In genomic region chr20:36384022-36384619, GRCh38 we compare ENCODE assay signal across 1 cellular context.
TF ChIP-seq lines count a peak whose summit lies in the region.

No MANE protein-coding gene starts in this region.

TF ChIP-seq in HepG2, 621 proteins besides CTCF, POLR2A, EP300 and RAD21 (continued from another document and continues in another):
- TF ChIP-seq, protein P1, sequence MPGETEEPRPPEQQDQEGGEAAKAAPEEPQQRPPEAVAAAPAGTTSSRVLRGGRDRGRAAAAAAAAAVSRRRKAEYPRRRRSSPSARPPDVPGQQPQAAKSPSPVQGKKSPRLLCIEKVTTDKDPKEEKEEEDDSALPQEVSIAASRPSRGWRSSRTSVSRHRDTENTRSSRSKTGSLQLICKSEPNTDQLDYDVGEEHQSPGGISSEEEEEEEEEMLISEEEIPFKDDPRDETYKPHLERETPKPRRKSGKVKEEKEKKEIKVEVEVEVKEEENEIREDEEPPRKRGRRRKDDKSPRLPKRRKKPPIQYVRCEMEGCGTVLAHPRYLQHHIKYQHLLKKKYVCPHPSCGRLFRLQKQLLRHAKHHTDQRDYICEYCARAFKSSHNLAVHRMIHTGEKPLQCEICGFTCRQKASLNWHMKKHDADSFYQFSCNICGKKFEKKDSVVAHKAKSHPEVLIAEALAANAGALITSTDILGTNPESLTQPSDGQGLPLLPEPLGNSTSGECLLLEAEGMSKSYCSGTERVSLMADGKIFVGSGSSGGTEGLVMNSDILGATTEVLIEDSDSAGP (CRISPR knock-in tag; IDR thresholded peaks at IDR 0.05; ENCODE audit: borderline replicate concordance), result peak; percentile 88; the same call in 1 of the 2 replicates
- TF ChIP-seq, protein P2, sequence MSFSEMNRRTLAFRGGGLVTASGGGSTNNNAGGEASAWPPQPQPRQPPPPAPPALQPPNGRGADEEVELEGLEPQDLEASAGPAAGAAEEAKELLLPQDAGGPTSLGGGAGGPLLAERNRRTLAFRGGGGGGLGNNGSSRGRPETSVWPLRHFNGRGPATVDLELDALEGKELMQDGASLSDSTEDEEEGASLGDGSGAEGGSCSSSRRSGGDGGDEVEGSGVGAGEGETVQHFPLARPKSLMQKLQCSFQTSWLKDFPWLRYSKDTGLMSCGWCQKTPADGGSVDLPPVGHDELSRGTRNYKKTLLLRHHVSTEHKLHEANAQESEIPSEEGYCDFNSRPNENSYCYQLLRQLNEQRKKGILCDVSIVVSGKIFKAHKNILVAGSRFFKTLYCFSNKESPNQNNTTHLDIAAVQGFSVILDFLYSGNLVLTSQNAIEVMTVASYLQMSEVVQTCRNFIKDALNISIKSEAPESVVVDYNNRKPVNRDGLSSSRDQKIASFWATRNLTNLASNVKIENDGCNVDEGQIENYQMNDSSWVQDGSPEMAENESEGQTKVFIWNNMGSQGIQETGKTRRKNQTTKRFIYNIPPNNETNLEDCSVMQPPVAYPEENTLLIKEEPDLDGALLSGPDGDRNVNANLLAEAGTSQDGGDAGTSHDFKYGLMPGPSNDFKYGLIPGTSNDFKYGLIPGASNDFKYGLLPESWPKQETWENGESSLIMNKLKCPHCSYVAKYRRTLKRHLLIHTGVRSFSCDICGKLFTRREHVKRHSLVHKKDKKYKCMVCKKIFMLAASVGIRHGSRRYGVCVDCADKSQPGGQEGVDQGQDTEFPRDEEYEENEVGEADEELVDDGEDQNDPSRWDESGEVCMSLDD (CRISPR knock-in tag; IDR thresholded peaks at IDR 0.05; ENCODE audit: borderline replicate concordance), result peak; percentile 100
- TF ChIP-seq ZFP62 (CRISPR knock-in tag; IDR thresholded peaks at IDR 0.05) (no peak), THAP7 (CRISPR knock-in tag; IDR thresholded peaks at IDR 0.05) (peak; percentile 98), ZNF124 (CRISPR knock-in tag; IDR thresholded peaks at IDR 0.05) (peak; percentile 100), MLLT10 (CRISPR knock-in tag; IDR thresholded peaks at IDR 0.05) (peak; percentile 99), SMARCE1 (IDR thresholded peaks at IDR 0.05; ENCODE audit: borderline replicate concordance) (no peak), ATF6 (CRISPR knock-in tag; conservative IDR thresholded peaks at IDR 0.05) (peak; percentile 100), SCMH1 (CRISPR knock-in tag; IDR thresholded peaks at IDR 0.05; ENCODE audit: borderline replicate concordance) (peak; percentile 98), FOXO1 (CRISPR knock-in tag; IDR thresholded peaks at IDR 0.05) (peak; percentile 99), SNAI1 (CRISPR knock-in tag; IDR thresholded peaks at IDR 0.05; ENCODE audit: borderline replicate concordance) (peak; percentile 100), PHF20 (CRISPR knock-in tag; IDR thresholded peaks at IDR 0.05) (peak; percentile 93), TFE3 (CRISPR knock-in tag; IDR thresholded peaks at IDR 0.05) (peak; percentile 100), ZNF256 (CRISPR knock-in tag; conservative IDR thresholded peaks at IDR 0.05) (peak; percentile 100), TCF7L2 (IDR thresholded peaks at IDR 0.05; ENCODE audit: low read depth, low read length) (no peak), HDAC2 (CRISPR knock-in tag; IDR thresholded peaks at IDR 0.05) (peak; percentile 100), FOXA3 (CRISPR knock-in tag; IDR thresholded peaks at IDR 0.05) (peak; percentile 91), ZNF576 (CRISPR knock-in tag; IDR thresholded peaks at IDR 0.05) (peak; percentile 94; the same call in 1 of the 2 replicates), ZNF292 (CRISPR knock-in tag; IDR thresholded peaks at IDR 0.05; ENCODE audit: borderline replicate concordance, low read depth) (peak; percentile 81; the same call in 1 of the 2 replicates), NR2F1 (CRISPR knock-in tag; IDR thresholded peaks at IDR 0.05) (peak; percentile 78 to 96), ZNF841 (CRISPR knock-in tag; IDR thresholded peaks at IDR 0.05; ENCODE audit: borderline replicate concordance) (peak; percentile 99), ZNF460 (CRISPR knock-in tag; IDR thresholded peaks at IDR 0.05; ENCODE audit: borderline replicate concordance) (peak; percentile 35; the same call in 1 of the 2 replicates), FLYWCH1 (CRISPR knock-in tag; IDR thresholded peaks at IDR 0.05) (peak; percentile 100), MED8 (CRISPR knock-in tag; IDR thresholded peaks at IDR 0.05; ENCODE audit: insufficient replicate concordance) (peak; percentile 91), ZFP90 (CRISPR knock-in tag; IDR thresholded peaks at IDR 0.05; ENCODE audit: borderline replicate concordance) (peak; percentile 100), SNRNP70 (IDR thresholded peaks at IDR 0.05; ENCODE audit: low read depth, low read length) (no peak), PLRG1 (conservative IDR thresholded peaks at IDR 0.05) (no peak), ZNF75D (CRISPR knock-in tag; IDR thresholded peaks at IDR 0.05; ENCODE audit: borderline replicate concordance) (peak; percentile 100), ZMAT3 (CRISPR knock-in tag; conservative IDR thresholded peaks at IDR 0.05) (peak; percentile 100), HNRNPH1 (optimal IDR thresholded peaks at IDR 0.05; ENCODE audit: low read depth, low read length) (no peak), ZNF24 (IDR thresholded peaks at IDR 0.05) (no peak), MEF2D (CRISPR knock-in tag; IDR thresholded peaks at IDR 0.05) (peak; percentile 99), ZNF772 (CRISPR knock-in tag; IDR thresholded peaks at IDR 0.05) (peak; percentile 100), HOXD1 (CRISPR knock-in tag; IDR thresholded peaks at IDR 0.05) (peak; percentile 100), RARG (CRISPR knock-in tag; IDR thresholded peaks at IDR 0.05; ENCODE audit: low read depth) (peak; percentile 100), REXO4 (CRISPR knock-in tag; IDR thresholded peaks at IDR 0.05; ENCODE audit: borderline replicate concordance) (peak; percentile 99), SIN3B (IDR thresholded peaks at IDR 0.05; ENCODE audit: low read length) (peak; percentile 55; the same call in 1 of the 2 replicates), HES4 (CRISPR knock-in tag; IDR thresholded peaks at IDR 0.05; ENCODE audit: borderline replicate concordance) (peak; percentile 100), ZNF670 (CRISPR knock-in tag; IDR thresholded peaks at IDR 0.05; ENCODE audit: borderline replicate concordance) (peak; percentile 100), SRSF1 (optimal IDR thresholded peaks at IDR 0.05; ENCODE audit: low read depth, low read length) (no peak), ZNF446 (CRISPR knock-in tag; IDR thresholded peaks at IDR 0.05) (peak; percentile 100), NRL (CRISPR knock-in tag; IDR thresholded peaks at IDR 0.05; ENCODE audit: borderline replicate concordance) (peak; percentile 100), SIN3A (IDR thresholded peaks at IDR 0.05; ENCODE audit: borderline replicate concordance, low read depth, low read length) (peak; percentile 100), HNRNPUL1 (IDR thresholded peaks at IDR 0.05; ENCODE audit: low read depth, low read length) (no peak), U2AF2 (IDR thresholded peaks at IDR 0.05; ENCODE audit: low read depth, low read length) (no peak), ZNF180 (CRISPR knock-in tag; IDR thresholded peaks at IDR 0.05; ENCODE audit: borderline replicate concordance, low read depth) (peak; percentile 99; the same call in 1 of the 2 replicates)
- TF ChIP-seq, protein P3, sequence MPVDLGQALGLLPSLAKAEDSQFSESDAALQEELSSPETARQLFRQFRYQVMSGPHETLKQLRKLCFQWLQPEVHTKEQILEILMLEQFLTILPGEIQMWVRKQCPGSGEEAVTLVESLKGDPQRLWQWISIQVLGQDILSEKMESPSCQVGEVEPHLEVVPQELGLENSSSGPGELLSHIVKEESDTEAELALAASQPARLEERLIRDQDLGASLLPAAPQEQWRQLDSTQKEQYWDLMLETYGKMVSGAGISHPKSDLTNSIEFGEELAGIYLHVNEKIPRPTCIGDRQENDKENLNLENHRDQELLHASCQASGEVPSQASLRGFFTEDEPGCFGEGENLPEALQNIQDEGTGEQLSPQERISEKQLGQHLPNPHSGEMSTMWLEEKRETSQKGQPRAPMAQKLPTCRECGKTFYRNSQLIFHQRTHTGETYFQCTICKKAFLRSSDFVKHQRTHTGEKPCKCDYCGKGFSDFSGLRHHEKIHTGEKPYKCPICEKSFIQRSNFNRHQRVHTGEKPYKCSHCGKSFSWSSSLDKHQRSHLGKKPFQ (CRISPR knock-in tag; IDR thresholded peaks at IDR 0.05; ENCODE audit: insufficient replicate concordance), result peak; percentile 99
- TF ChIP-seq, protein P4, sequence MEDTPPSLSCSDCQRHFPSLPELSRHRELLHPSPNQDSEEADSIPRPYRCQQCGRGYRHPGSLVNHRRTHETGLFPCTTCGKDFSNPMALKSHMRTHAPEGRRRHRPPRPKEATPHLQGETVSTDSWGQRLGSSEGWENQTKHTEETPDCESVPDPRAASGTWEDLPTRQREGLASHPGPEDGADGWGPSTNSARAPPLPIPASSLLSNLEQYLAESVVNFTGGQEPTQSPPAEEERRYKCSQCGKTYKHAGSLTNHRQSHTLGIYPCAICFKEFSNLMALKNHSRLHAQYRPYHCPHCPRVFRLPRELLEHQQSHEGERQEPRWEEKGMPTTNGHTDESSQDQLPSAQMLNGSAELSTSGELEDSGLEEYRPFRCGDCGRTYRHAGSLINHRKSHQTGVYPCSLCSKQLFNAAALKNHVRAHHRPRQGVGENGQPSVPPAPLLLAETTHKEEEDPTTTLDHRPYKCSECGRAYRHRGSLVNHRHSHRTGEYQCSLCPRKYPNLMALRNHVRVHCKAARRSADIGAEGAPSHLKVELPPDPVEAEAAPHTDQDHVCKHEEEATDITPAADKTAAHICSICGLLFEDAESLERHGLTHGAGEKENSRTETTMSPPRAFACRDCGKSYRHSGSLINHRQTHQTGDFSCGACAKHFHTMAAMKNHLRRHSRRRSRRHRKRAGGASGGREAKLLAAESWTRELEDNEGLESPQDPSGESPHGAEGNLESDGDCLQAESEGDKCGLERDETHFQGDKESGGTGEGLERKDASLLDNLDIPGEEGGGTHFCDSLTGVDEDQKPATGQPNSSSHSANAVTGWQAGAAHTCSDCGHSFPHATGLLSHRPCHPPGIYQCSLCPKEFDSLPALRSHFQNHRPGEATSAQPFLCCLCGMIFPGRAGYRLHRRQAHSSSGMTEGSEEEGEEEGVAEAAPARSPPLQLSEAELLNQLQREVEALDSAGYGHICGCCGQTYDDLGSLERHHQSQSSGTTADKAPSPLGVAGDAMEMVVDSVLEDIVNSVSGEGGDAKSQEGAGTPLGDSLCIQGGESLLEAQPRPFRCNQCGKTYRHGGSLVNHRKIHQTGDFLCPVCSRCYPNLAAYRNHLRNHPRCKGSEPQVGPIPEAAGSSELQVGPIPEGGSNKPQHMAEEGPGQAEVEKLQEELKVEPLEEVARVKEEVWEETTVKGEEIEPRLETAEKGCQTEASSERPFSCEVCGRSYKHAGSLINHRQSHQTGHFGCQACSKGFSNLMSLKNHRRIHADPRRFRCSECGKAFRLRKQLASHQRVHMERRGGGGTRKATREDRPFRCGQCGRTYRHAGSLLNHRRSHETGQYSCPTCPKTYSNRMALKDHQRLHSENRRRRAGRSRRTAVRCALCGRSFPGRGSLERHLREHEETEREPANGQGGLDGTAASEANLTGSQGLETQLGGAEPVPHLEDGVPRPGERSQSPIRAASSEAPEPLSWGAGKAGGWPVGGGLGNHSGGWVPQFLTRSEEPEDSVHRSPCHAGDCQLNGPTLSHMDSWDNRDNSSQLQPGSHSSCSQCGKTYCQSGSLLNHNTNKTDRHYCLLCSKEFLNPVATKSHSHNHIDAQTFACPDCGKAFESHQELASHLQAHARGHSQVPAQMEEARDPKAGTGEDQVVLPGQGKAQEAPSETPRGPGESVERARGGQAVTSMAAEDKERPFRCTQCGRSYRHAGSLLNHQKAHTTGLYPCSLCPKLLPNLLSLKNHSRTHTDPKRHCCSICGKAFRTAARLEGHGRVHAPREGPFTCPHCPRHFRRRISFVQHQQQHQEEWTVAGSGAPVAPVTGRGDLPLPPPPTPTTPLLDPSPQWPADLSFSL (CRISPR knock-in tag; IDR thresholded peaks at IDR 0.05), result peak; percentile 95
